ENCODE assay signal across 17 cellular contexts in the genomic region with DNA sequence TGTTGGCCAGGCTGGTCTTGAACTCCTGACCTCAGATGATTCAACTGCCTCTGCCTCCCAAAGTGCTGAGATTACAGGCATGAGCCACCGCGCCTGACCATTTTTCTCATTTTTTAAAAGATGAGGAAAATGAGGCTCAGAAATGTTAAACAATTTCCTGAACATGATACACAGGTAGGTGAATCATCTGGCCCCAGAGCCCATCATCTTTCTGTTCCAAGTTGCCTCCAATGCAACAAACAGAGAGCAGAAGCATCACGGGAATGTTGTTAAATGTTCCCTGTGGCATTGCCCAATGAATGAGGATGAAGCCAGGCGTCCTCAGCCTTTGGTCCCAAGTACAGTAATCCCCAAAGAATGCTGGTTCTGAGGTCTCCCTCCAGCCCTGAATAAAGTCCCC. TPM values are rescaled to one million over a fixed set of nuclear protein-coding genes. Genes with fewer than 3 reads are reported as not detected.
DNase-seq lines count a peak whose midpoint lies in the region; ATAC-seq and TF ChIP-seq lines count a peak whose summit lies in the region.
"Had no signal": no experiment of that assay in that cellular context is flagged by ENCODE, and none has a peak within 500 bp of the region (broad histone marks: within the 10 kb centered on the region; RNA-seq: fewer than 3 reads in every experiment).

No MANE protein-coding gene starts in this region.

- CTCF ChIA-PET in PC-3 (lab: Charles Lee), result interaction anchor here (0.5 kb wide), 1 partner anchor 32 kb away, joined by 4 read pairs; the partner anchor contains the start of gene ANXA5

- H3K27me3 ChIP-seq in PC-3 (ENCODE audit: low read length), result no peaks in the 10 kb centered on the region
- H3K27me3 ChIP-seq in osteoblast (ENCODE audit: insufficient read depth, low read length), result no peaks in the 10 kb centered on the region
- H3K27me3 ChIP-seq in uterus, result no peaks in the 10 kb centered on the region
- H3K27me3 ChIP-seq: esophagus squamous epithelium had no signal

- H3K79me2 ChIP-seq in PC-3 (ENCODE audit: low read length) (no peaks in the 10 kb centered on the region), osteoblast (ENCODE audit: insufficient read depth, low read length) (no peaks in the 10 kb centered on the region)

- POLR2A ChIA-PET in PC-3 (lab: Charles Lee; ENCODE audit: unreplicated experiment), result interaction anchor here (0.6 kb wide), 1 partner anchor 154 kb away, joined by 3 read pairs; no protein-coding TSS in a partner anchor

- no TSS peak for BruUV-seq in PC-3 (replicated peaks; lab: Mats Ljungman, UMichigan)

- H3K4me3 ChIP-seq in PC-3 (ENCODE audit: low read length) (no peak overlapping the region), osteoblast (ENCODE audit: insufficient read depth, low read length) (no peak overlapping the region), uterus (no peak overlapping the region)
- H3K4me3 ChIP-seq: esophagus squamous epithelium had no signal

- peaks cover 7% of the 10 kb centered on the region for H3F3A ChIP-seq in PC-3 (ENCODE audit: low read length, unreplicated experiment)

- intact Hi-C loops in PC-3 (cut with micrococcal nuclease), result loop anchor here (2.0 kb wide), 2 partner anchors 59 to 73 kb away; partner anchors contain the start of gene EXOSC9
- intact Hi-C loops in uterus (cut with DNase I; ENCODE audit: low total_unique reads), result no loop called here
- intact Hi-C loops in cardiac septum (cut with DNase I), result loop anchor here (10.0 kb wide), 1 partner anchor 243 kb away; no protein-coding TSS in a partner anchor

- H2AFZ ChIP-seq in PC-3 (ENCODE audit: low read length) (no peak overlapping the region), osteoblast (ENCODE audit: low read length) (no peak overlapping the region)

- no peak for TF ChIP-seq POLR2A in uterus (IDR thresholded peaks at IDR 0.05)

- peak; percentile 59 for ATAC-seq in PC-3
- ATAC-seq: naive thymus-derived CD8-positive, alpha-beta T cell; sciatic nerve had no signal

- peak; percentile 90 for DNase-seq in EL
- DNase-seq in PC-3, result peak; percentile 89
- DNase-seq in epithelial cell of prostate (ENCODE audit: low read depth, low spot score), result no peak
- DNase-seq in osteoblast (ENCODE audit: insufficient read length, low spot score, missing footprints), result peak; percentile 87
- no peak for DNase-seq in DMS53 (lab: John Stamatoyannopoulos, UW)
- DNase-seq in uterus, result no peak
- DNase-seq in cardiac septum (ENCODE audit: low spot score), result no peak
- DNase-seq in NCI-H510A treated with DMSO at 0.1 percent for 48 hours (lab: John Stamatoyannopoulos, UW), result no peak
- DNase-seq: activated naive CD4-positive, alpha-beta T cell treated with anti-CD3 and anti-CD28 coated beads, Interleukin-2, amount 50 U/mL, for 16 hours; esophagus squamous epithelium; naive thymus-derived CD8-positive, alpha-beta T cell; NCI-H1930; NCI-H82; SIG-M5 had no signal

- H3K36me3 ChIP-seq in PC-3 (ENCODE audit: low read depth, low read length) (no peaks in the 10 kb centered on the region), osteoblast (ENCODE audit: insufficient read depth, low read length) (no peaks in the 10 kb centered on the region), uterus (no peaks in the 10 kb centered on the region)
- H3K36me3 ChIP-seq: esophagus squamous epithelium had no signal

- H4K20me1 ChIP-seq in PC-3 (ENCODE audit: low read length) (no peaks in the 10 kb centered on the region), osteoblast (ENCODE audit: insufficient read depth, low read length) (no peaks in the 10 kb centered on the region)

- no peaks in the 10 kb centered on the region for H3K9me2 ChIP-seq in PC-3 (replicated peaks; ENCODE audit: low read length)

- TF ChIP-seq CTCF in PC-3 (conservative IDR thresholded peaks at IDR 0.05; ENCODE audit: low read depth, low read length) (no peak), osteoblast (IDR thresholded peaks at IDR 0.05; ENCODE audit: extremely low read depth, low read depth, low read length) (no peak), uterus (IDR thresholded peaks at IDR 0.05) (no peak)

- H3K9me3 ChIP-seq in PC-3 (ENCODE audit: low read length), result no peaks in the 10 kb centered on the region
- no peaks in the 10 kb centered on the region for H3K9me3 ChIP-seq in osteoblast (ENCODE audit: low read depth, low read length)
- no peaks in the 10 kb centered on the region for H3K9me3 ChIP-seq in uterus
- H3K9me3 ChIP-seq: esophagus squamous epithelium had no signal

- H3K4me1 ChIP-seq in PC-3 (ENCODE audit: insufficient read depth, low read length) (peaks cover 27% of the 10 kb centered on the region), osteoblast (ENCODE audit: insufficient read depth, low read length) (peaks cover 27% of the 10 kb centered on the region), uterus (no peaks in the 10 kb centered on the region)
- H3K4me1 ChIP-seq: esophagus squamous epithelium had no signal

- H3K27ac ChIP-seq in PC-3 (ENCODE audit: low read length), result peak overlapping the region; percentile 97
- H3K27ac ChIP-seq in epithelial cell of prostate, result peak overlapping the region; percentile 91
- H3K27ac ChIP-seq in osteoblast (ENCODE audit: low read depth, low read length), result peak overlapping the region; percentile 91
- no peak overlapping the region for H3K27ac ChIP-seq in uterus
- H3K27ac ChIP-seq: esophagus squamous epithelium, KMS-11 had no signal

- no peak overlapping the region for H3K9ac ChIP-seq in PC-3 (ENCODE audit: low read length)
- H3K9ac ChIP-seq: KMS-11 had no signal

- H3K4me2 ChIP-seq in PC-3 (ENCODE audit: low read length) (peak overlapping the region; percentile 45), osteoblast (ENCODE audit: insufficient read depth, low read length) (peak overlapping the region; percentile 45)
- H3K4me2 ChIP-seq: KMS-11 had no signal

RNA-seq across cellular contexts. Expression of gene ANXA5, which starts 31.3 kb away (rescaled TPM):
- 271 and 280 TPM in 2 replicates for total RNA-seq in PC-3 (2014; rRNA removed)
- 1,038 and 1,166 TPM in 2 replicates for total RNA-seq in osteoblast
- 100 to 1,000 TPM; 255 to 353 (median 316) TPM for total RNA-seq in uterus
- total RNA-seq in cardiac septum, result 152 TPM

RNA-seq across cellular contexts. Expression of gene SMIM43, which starts 36.9 kb away (rescaled TPM):
- total RNA-seq in PC-3 (2014; rRNA removed), result not detected in 2 replicates
- 0.72 and 1.8 TPM in 2 replicates for total RNA-seq in osteoblast
- under 1 TPM in 1 of 4 donors, not detected in 3; 0.41 TPM for total RNA-seq in uterus
- total RNA-seq in cardiac septum, result 0.27 TPM
- total RNA-seq: kidney epithelial cell; naive thymus-derived CD8-positive, alpha-beta T cell had no signal

Comparison
In these comparisons a context has a peak if more than half of its experiments do, and no peak if none do; other contexts are left out.
1. DNase-seq: peak in EL (single experiment), PC-3 (single experiment) and osteoblast (single experiment); none in epithelial cell of prostate (single experiment), DMS53 (single experiment), uterus (0 of 2), cardiac septum (single experiment) and NCI-H510A treated with DMSO at 0.1 percent for 48 hours (single experiment).
2. H3K27ac ChIP-seq: peak in PC-3 (single experiment), epithelial cell of prostate (single experiment) and osteoblast (single experiment); none in uterus (0 of 2).